1 cellular context compared by ENCODE assay signal in the genomic region with DNA sequence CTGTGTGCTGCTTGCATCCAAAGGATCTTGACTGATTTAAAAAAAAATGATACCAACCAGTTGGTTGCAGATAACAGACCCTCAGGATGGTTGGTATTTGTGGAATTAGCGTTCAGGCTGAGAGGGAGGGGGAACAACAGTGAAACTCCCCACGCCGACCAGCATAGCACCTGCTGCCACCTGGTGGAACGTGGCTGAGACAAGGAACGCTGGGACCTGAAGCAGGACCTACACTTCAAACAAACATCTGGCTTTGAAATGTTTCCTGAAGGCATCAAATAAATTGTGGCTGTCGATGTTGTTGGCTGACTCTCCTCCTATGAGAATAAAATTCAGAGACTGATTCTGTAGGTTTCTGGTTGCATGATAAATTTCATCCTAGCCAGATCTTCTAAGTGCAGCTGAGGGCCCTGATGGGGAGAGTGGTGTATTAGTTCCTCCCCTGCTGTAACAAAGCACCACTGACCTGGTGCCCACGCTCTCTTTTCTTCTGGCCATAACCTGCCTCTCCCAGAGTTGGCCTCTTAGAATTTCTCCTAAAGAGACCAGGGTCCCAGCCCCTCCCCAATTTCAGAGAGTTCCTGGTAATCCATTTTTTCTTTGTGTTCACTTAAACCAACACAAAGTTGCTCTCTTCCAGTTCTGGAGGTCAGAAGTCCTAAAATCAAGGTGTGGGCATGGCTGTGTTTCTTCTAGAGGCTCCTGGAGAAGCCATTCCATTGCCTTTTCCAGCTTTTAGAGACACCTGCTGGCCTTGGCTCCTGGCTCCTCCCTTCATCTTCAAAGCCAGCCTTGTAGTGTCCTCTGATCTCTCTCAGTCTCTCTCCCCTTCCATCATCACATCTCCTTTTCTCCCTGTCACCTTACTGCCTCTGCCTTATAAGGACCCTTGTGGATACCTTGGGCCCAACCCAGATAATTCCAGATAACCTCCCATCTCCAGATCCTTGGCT.
TF ChIP-seq lines count a peak whose summit lies in the region.

No MANE protein-coding gene starts in this region.

TF ChIP-seq in SK-N-SH treated with all-trans-retinoic acid at 6 μM for 48 hours, 23 proteins besides CTCF, POLR2A, EP300 and RAD21 (continued from another document):
- no peak for TF ChIP-seq CREB5 (CRISPR knock-in tag; IDR thresholded peaks at IDR 0.05; ENCODE audit: low read depth)
- no peak for TF ChIP-seq ARNTL (CRISPR knock-in tag; IDR thresholded peaks at IDR 0.05; ENCODE audit: borderline replicate concordance, low read depth)
- TF ChIP-seq CSDC2 (CRISPR knock-in tag; IDR thresholded peaks at IDR 0.05) = no peak
- TF ChIP-seq TCF4 (CRISPR knock-in tag; IDR thresholded peaks at IDR 0.05; ENCODE audit: borderline replicate concordance) = no peak
- no peak for TF ChIP-seq GLIS3 (CRISPR knock-in tag; IDR thresholded peaks at IDR 0.05)
- no peak; the same call in 1 of the 2 replicates for TF ChIP-seq PATZ1 (CRISPR knock-in tag; IDR thresholded peaks at IDR 0.05; ENCODE audit: borderline replicate concordance)
